1 cellular context compared by ENCODE assay signal in genomic region chr1:97377432-97378034, GRCh38.
A peak's percentile ranks its signal among the peaks of the same experiment; 100 is the strongest.
TF ChIP-seq lines count a peak whose summit lies in the region.

No MANE protein-coding gene starts in this region.

TF ChIP-seq in IMR-90, 13 proteins besides CTCF, POLR2A, EP300 and RAD21:
- TF ChIP-seq RCOR1 (IDR thresholded peaks at IDR 0.05; ENCODE audit: insufficient replicate concordance, low read length) (no peak), CEBPB (IDR thresholded peaks at IDR 0.05; ENCODE audit: low read depth, low read length) (peak; percentile 75)
